Comparison of ENCODE assay signal across 9 cellular contexts in genomic region chr10:80462277-80462985, GRCh38. TPM values are rescaled to one million over a fixed set of nuclear protein-coding genes. Genes with fewer than 3 reads are reported as not detected.
A peak's percentile ranks its signal among the peaks of the same experiment; 100 is the strongest.
DNase-seq lines count a peak whose midpoint lies in the region; ATAC-seq and TF ChIP-seq lines count a peak whose summit lies in the region.
"Had no signal": no experiment of that assay in that cellular context is flagged by ENCODE, and none has a peak within 500 bp of the region (broad histone marks: within the 10 kb centered on the region; RNA-seq: fewer than 3 reads in every experiment).

No MANE protein-coding gene starts in this region.

- H2BK15ac ChIP-seq in neuronal stem cell (ENCODE audit: low read length) = no peak overlapping the region

- no peak overlapping the region for H3K23ac ChIP-seq in neuronal stem cell (ENCODE audit: low read depth, low read length, poor library complexity)

- WGBS in esophagus, 2 donors = 43 to 47% methylated on average over 8 of the region's 8 CpGs
- WGBS in neuronal stem cell (ENCODE audit: extremely low coverage in 2 of 2, insufficient read length in 2 of 2, insufficient replicate concordance in 1 of 2), 2 donors = no CpG with 5 or more reads among the region's 8 CpGs

- no peaks in the 10 kb centered on the region for H3K27me3 ChIP-seq in esophagus (ENCODE audit: control insufficient read depth in 1 of 2, insufficient read depth in 2 of 2, low read length in 2 of 2)
- no peaks in the 10 kb centered on the region for H3K27me3 ChIP-seq in neuronal stem cell (ENCODE audit: control insufficient read depth in 3 of 3, insufficient read depth in 3 of 3, low read depth in 1 of 3, low read length in 3 of 3)

- no peak for TF ChIP-seq CTCF in omental fat pad (IDR thresholded peaks at IDR 0.05)

- H3K4me2 ChIP-seq in neuronal stem cell (ENCODE audit: insufficient read depth, low read length, poor library complexity, severe bottlenecking) = no peak overlapping the region

- H3K79me1 ChIP-seq in neuronal stem cell (ENCODE audit: low read depth, low read length) = peaks cover 6% of the 10 kb centered on the region

- H3K9me3 ChIP-seq in esophagus (ENCODE audit: control insufficient read depth in 2 of 2, insufficient read depth in 1 of 2, low read depth in 1 of 2, low read length in 1 of 2) = no peaks in the 10 kb centered on the region
- H3K9me3 ChIP-seq in neuronal stem cell (replicated peaks in 1 of 2; ENCODE audit: control insufficient read depth in 2 of 2, insufficient read depth in 1 of 2, low read depth in 1 of 2, low read length in 2 of 2) = no peaks in the 10 kb centered on the region

- ATAC-seq in HG03135 (IDR thresholded peaks at IDR 0.05; ENCODE audit: unreplicated experiment) (no peak), omental fat pad (ENCODE audit: low FRiP score) (no peak)

- no peak overlapping the region for H4K8ac ChIP-seq in neuronal stem cell (ENCODE audit: low read depth, low read length)

- H2AFZ ChIP-seq in neuronal stem cell (ENCODE audit: low read length) = no peak overlapping the region

- H3K9ac ChIP-seq in neuronal stem cell (ENCODE audit: low read depth, low read length, poor library complexity) = no peak overlapping the region

- DNase-seq in AG20443 (ENCODE audit: low spot score) (peak; percentile 56), RPMI7951 (ENCODE audit: low read depth) (peak; percentile 51), neuronal stem cell (ENCODE audit: low spot score) (no peak), GM19238 (ENCODE audit: insufficient read length, low spot score) (no peak), COLO668 (lab: John Stamatoyannopoulos, UW; ENCODE audit: unreplicated experiment) (no peak), omental fat pad (ENCODE audit: low spot score) (no peak)
- DNase-seq: activated CD4-positive, alpha-beta T cell treated with anti-CD3 and anti-CD28 coated beads for 48 hours had no signal

- peak overlapping the region; percentile 4 for H2AK5ac ChIP-seq in neuronal stem cell (ENCODE audit: low read depth, low read length)

- no peak overlapping the region for H3K4me3 ChIP-seq in esophagus (ENCODE audit: low read depth in 1 of 2, low read length in 2 of 2)
- no peak overlapping the region for H3K4me3 ChIP-seq in neuronal stem cell (ENCODE audit: low read length in 2 of 2)

- H3K14ac ChIP-seq in neuronal stem cell (ENCODE audit: low read length) = no peak overlapping the region

- H3K18ac ChIP-seq in neuronal stem cell (ENCODE audit: low read length) = peak overlapping the region; percentile 41

- no peak overlapping the region for H4K91ac ChIP-seq in neuronal stem cell (ENCODE audit: low read depth, low read length, poor library complexity)

- H2BK120ac ChIP-seq in neuronal stem cell (ENCODE audit: low read depth, low read length) = no peak overlapping the region

- H2BK12ac ChIP-seq in neuronal stem cell (ENCODE audit: low read length) = no peak overlapping the region

- H3K36me3 ChIP-seq in esophagus (ENCODE audit: control insufficient read depth in 2 of 2, insufficient read depth in 2 of 2, low read length in 1 of 2) (peaks cover 0 to 12% of the 10 kb centered on the region in 2 donors), neuronal stem cell (replicated peaks in 1 of 2; ENCODE audit: control insufficient read depth in 2 of 2, insufficient read depth in 2 of 2, low read length in 2 of 2) (peaks cover 0 to 14% of the 10 kb centered on the region in 2 donors)

- no peak overlapping the region for H3K4ac ChIP-seq in neuronal stem cell (ENCODE audit: low read length)

- H2BK5ac ChIP-seq in neuronal stem cell (ENCODE audit: low read length) = no peak overlapping the region

- H3K4me1 ChIP-seq in esophagus (ENCODE audit: control insufficient read depth in 2 of 2, insufficient read depth in 2 of 2, low read length in 1 of 2) (peaks cover 24 to 56% of the 10 kb centered on the region in 2 donors), neuronal stem cell (ENCODE audit: control insufficient read depth in 2 of 2, insufficient read depth in 1 of 2, low read depth in 1 of 2, low read length in 2 of 2) (peaks cover 75 to 77% of the 10 kb centered on the region in 2 donors)

- H3K27ac ChIP-seq in esophagus (ENCODE audit: low read depth in 2 of 2, low read length in 1 of 2) = peak overlapping the region; percentile 94 to 100
- H3K27ac ChIP-seq in neuronal stem cell (replicated peaks; ENCODE audit: low read length) = peak overlapping the region; percentile 99

RNA-seq across cellular contexts. Expression of gene TSPAN14, which starts 8.3 kb away (rescaled TPM):
- 56.4 and 67.0 TPM in 2 replicates for total RNA-seq in RPMI7951 (2014; rRNA removed; shearing (Covaris generic))
- polyA plus RNA-seq in esophagus = 10 to 100 TPM; 50.6 to 63.2 TPM
- 80.2 TPM for polyA plus RNA-seq in neuronal stem cell (2013, experiment 1 of 2)
- 80.5 TPM for polyA plus RNA-seq in neuronal stem cell (2013, experiment 2 of 2)
- total RNA-seq in omental fat pad = 100 to 1,000 TPM in 2 of 4 donors, 10 to 100 TPM in 2; 42.4 to 114 (median 91.6) TPM

RNA-seq across cellular contexts. Expression of gene PRXL2A, which starts 54.1 kb away (rescaled TPM):
- 13.2 and 13.6 TPM in 2 replicates for total RNA-seq in RPMI7951 (2014; rRNA removed; shearing (Covaris generic))
- 10 to 100 TPM; 47.3 to 87.9 TPM for polyA plus RNA-seq in esophagus
- polyA plus RNA-seq in neuronal stem cell (2013, experiment 1 of 2) = 118 TPM
- 122 TPM for polyA plus RNA-seq in neuronal stem cell (2013, experiment 2 of 2)
- 100 to 1,000 TPM; 218 to 456 (median 415) TPM for total RNA-seq in omental fat pad

Comparison
In these comparisons a context has a peak if more than half of its experiments do, and no peak if none do; other contexts are left out.
1. DNase-seq: peak in AG20443 (single experiment) and RPMI7951 (single experiment); none in neuronal stem cell (single experiment), GM19238 (single experiment), COLO668 (single experiment) and omental fat pad (single experiment).
2. RNA of gene PRXL2A, which starts 54.1 kb away (total RNA-seq): 218 to 456 TPM in omental fat pad; 13.2 to 13.6 TPM in RPMI7951; every median in the first group is over 10 times any median in the second.